ENCODE assay signal across 11 cellular contexts in genomic region chr11:8937659-8938058, GRCh38. TPM values are rescaled to one million over a fixed set of nuclear protein-coding genes. Genes with fewer than 3 reads are reported as not detected.
"Had no signal": no experiment of that assay in that cellular context is flagged by ENCODE, and none has a peak within 500 bp of the region (broad histone marks: within the 10 kb centered on the region; RNA-seq: fewer than 3 reads in every experiment).

No MANE protein-coding gene starts in this region.

- H3K4me3 Mint-ChIP-seq: H9 had no signal

- H3K27ac ChIP-seq: GM23248, KMS-11 had no signal

- H3K9me3 Mint-ChIP-seq: H9 had no signal

- DNase-seq: GM23248, GOT3, H9, HCEC 1CT, IMR-90, Karpas-422, KBM-7 had no signal

- H3K4me3 ChIP-seq: GM23248 had no signal

- H3K9ac ChIP-seq: GM23248, KMS-11 had no signal

- H3K4me2 ChIP-seq: KMS-11 had no signal

- H2AFZ ChIP-seq: GM23248 had no signal

- FAIRE-seq: H54, HTR-8/SVneo had no signal

RNA-seq across cellular contexts. Expression of gene C11orf16, which starts 4.9 kb away (rescaled TPM):
- total RNA-seq: GM23248, HT-29, IMR-90 had no signal
- polyA plus RNA-seq: GM23248, IMR-90 had no signal

RNA-seq across cellular contexts. Expression of gene ASCL3, which starts 5.2 kb away (rescaled TPM):
- total RNA-seq: GM23248, H9, HT-29, IMR-90 had no signal
- polyA plus RNA-seq: GM23248, IMR-90 had no signal
